8 cellular contexts compared by ENCODE assay signal in the genomic region with DNA sequence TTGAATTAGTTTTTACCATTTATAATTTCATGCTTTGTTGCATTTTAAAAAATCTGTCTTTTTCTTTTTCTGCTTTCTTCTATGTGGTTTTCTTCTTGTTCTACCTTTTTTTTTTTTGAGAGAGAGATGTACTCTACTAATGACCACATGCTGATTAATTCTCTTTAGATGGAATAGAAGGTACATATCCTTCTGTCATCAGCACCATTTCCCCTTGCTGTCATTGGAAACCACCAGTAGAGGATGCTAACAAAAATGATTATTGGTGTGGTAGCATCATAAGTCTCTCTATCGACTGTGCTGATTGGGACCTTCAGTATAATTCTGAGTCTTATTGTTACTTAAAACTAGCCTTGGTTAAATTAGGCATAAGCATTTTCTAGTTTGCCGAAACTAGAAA. TPM values are rescaled to one million over a fixed set of nuclear protein-coding genes. Genes with fewer than 3 reads are reported as not detected.
DNase-seq lines count a peak whose midpoint lies in the region; ATAC-seq, FAIRE-seq and TF ChIP-seq lines count a peak whose summit lies in the region.

No MANE protein-coding gene starts in this region.

- H2AFZ ChIP-seq in GM12878 (ENCODE audit: control insufficient read depth, low read depth, low read length) (no peak overlapping the region), parathyroid adenoma (no peak overlapping the region)

- POLR2A ChIA-PET in GM12878 (lab: Charles Lee) = interaction anchor here (0.9 kb wide), 1 partner anchor 62 kb away, joined by 3 read pairs; no protein-coding TSS in a partner anchor

- RAD21 ChIA-PET in GM12878 (lab: Charles Lee; ENCODE audit: unreplicated experiment) = no interaction called here

- peak; percentile 55 for TF ChIP-seq RAD21 in GM12878 (IDR thresholded peaks at IDR 0.05; ENCODE audit: insufficient read depth, low read depth, low read length)

- H3K9me3 ChIP-seq in GM12878 (replicated peaks; ENCODE audit: control insufficient read depth, insufficient read depth, low read length) (no peaks in the 10 kb centered on the region), parathyroid adenoma (ENCODE audit: control insufficient read depth, low read length) (no peaks in the 10 kb centered on the region)

- H3K79me2 ChIP-seq in GM12878 (ENCODE audit: control insufficient read depth, insufficient read depth, low read length) (peaks cover 96% of the 10 kb centered on the region), parathyroid adenoma (no peaks in the 10 kb centered on the region)

- intact Hi-C loops in GM12878 (cut with micrococcal nuclease; ENCODE audit: unreplicated experiment) = loop anchor here (1.0 to 5.0 kb wide), 4 partner anchors 169 to 595 kb away; no protein-coding TSS in a partner anchor

- in situ Hi-C loops in GM12878 (cut with MboI) = loop anchor here (10.0 kb wide), 1 partner anchor 482 kb away; no protein-coding TSS in a partner anchor

- FAIRE-seq in GM12878 (lab: Jason Lieb, UNC) = no peak

- ATAC-seq in GM12878 = peak; percentile 33

- H3K9ac ChIP-seq in GM12878 (ENCODE audit: control insufficient read depth, insufficient read depth, low read length) (no peak overlapping the region), parathyroid adenoma (no peak overlapping the region)

- H3K27ac ChIP-seq in GM12878 (ENCODE audit: control insufficient read depth, insufficient read depth) = no peak overlapping the region
- no peak overlapping the region for H3K27ac ChIP-seq in parathyroid adenoma

- no peak for TF ChIP-seq POLR2A in GM12878 (IDR thresholded peaks at IDR 0.05; ENCODE audit: low read depth, low read length)

- TF ChIP-seq CTCF in GM12878 (IDR thresholded peaks at IDR 0.05 in 2 of 3, conservative IDR thresholded peaks at IDR 0.05 in 1 of 3; ENCODE audit: control insufficient read depth in 2 of 3, extremely low read depth in 1 of 3, insufficient read depth in 1 of 3, low read depth in 3 of 3, low read length in 3 of 3) (peak; percentile 58 to 64 (median 61)), parathyroid adenoma (IDR thresholded peaks at IDR 0.05) (peak; percentile 18)

- no peaks in the 10 kb centered on the region for H3K36me3 ChIP-seq in GM12878 (ENCODE audit: control insufficient read depth in 2 of 2, insufficient read depth in 2 of 2, low read length in 1 of 2)
- H3K36me3 ChIP-seq in parathyroid adenoma (ENCODE audit: control insufficient read depth, insufficient read depth, low read length) = no peaks in the 10 kb centered on the region

- CTCF ChIA-PET in GM12878 (lab: Yijun Ruan, JAX) = no interaction called here

- H3K27me3 ChIP-seq in GM12878 (replicated peaks in 1 of 2; ENCODE audit: control insufficient read depth in 2 of 2, insufficient read depth in 2 of 2, low read length in 1 of 2) (no peaks in the 10 kb centered on the region), parathyroid adenoma (ENCODE audit: control insufficient read depth, insufficient read depth, low read length) (no peaks in the 10 kb centered on the region)

- H3K4me3 ChIP-seq in GM12878 (peak overlapping the region; percentile 82), parathyroid adenoma (ENCODE audit: low read depth, low read length) (no peak overlapping the region)

- TF ChIP-seq EP300 in GM12878 (IDR thresholded peaks at IDR 0.05; ENCODE audit: borderline replicate concordance in 1 of 2, control insufficient read depth in 1 of 2, low read depth in 2 of 2, low read length in 2 of 2) = no peak

- H3K4me1 ChIP-seq in GM12878 (ENCODE audit: control insufficient read depth, insufficient read depth, low read length) (no peaks in the 10 kb centered on the region; the same call in none of the 2 replicates), parathyroid adenoma (no peaks in the 10 kb centered on the region)

- H4K20me1 ChIP-seq in GM12878 (ENCODE audit: control insufficient read depth, insufficient read depth) = no peaks in the 10 kb centered on the region

- WGBS in GM12878 (ENCODE audit: insufficient coverage, insufficient replicate concordance, low lambda C conversion rate, missing lambda C conversion rate) = 4% methylated on average over 2 of the region's 2 CpGs

- peak; percentile 12 for DNase-seq in NCI-H345 (lab: John Stamatoyannopoulos, UW)
- no peak for DNase-seq in NCI-H345 treated with DMSO at 0.1 percent for 48 hours (lab: John Stamatoyannopoulos, UW; ENCODE audit: unreplicated experiment)
- peak; percentile 9 to 37 for DNase-seq in Kasumi-1 (lab: John Stamatoyannopoulos, UW)
- no peak for DNase-seq in GM12878 (ENCODE audit: low read depth, low spot score)
- DNase-seq in effector CD8-positive, alpha-beta T cell (lab: John Stamatoyannopoulos, UW) = no peak
- DNase-seq in activated gamma-delta T cell treated with Interleukin-2 at 50 U/mL for 16 hours = no peak
- DNase-seq in dedifferentiated amniotic fluid mesenchymal stem cell (ENCODE audit: extremely low spot score) = no peak

- H3K4me2 ChIP-seq in GM12878 (ENCODE audit: control insufficient read depth, insufficient read depth) (peak overlapping the region; percentile 72), parathyroid adenoma (ENCODE audit: low read length) (no peak overlapping the region)

- no TSS peak for BruUV-seq in GM12878 (replicated peaks; lab: Mats Ljungman, UMichigan)

- SMC1A ChIA-PET in GM12878 (lab: Charles Lee; ENCODE audit: uncharacterized antibody, unreplicated experiment) = interaction anchor here (2.3 to 2.9 kb wide), 3 partner anchors 18 to 27 kb away, joined by 7 to 21 read pairs (median 9); no protein-coding TSS in a partner anchor

TF ChIP-seq in GM12878, 131 proteins besides CTCF, POLR2A, EP300 and RAD21:
- TF ChIP-seq SP1 (IDR thresholded peaks at IDR 0.05; ENCODE audit: low read depth, low read length) (no peak), EED (IDR thresholded peaks at IDR 0.05; ENCODE audit: low read depth) (no peak), RFX5 (IDR thresholded peaks at IDR 0.05; ENCODE audit: low read depth, low read length) (no peak), CREM (IDR thresholded peaks at IDR 0.05; ENCODE audit: low read depth) (0 out of 2 replicates have a peak, but pooled peaks have one; percentile 26), SMC3 (IDR thresholded peaks at IDR 0.05; ENCODE audit: borderline replicate concordance, low read length) (peak; percentile 61; the same call in 1 of the 2 replicates), ATF7 (IDR thresholded peaks at IDR 0.05; ENCODE audit: low read depth) (peak; percentile 33; the same call in 1 of the 2 replicates)
- TF ChIP-seq, protein P1, sequence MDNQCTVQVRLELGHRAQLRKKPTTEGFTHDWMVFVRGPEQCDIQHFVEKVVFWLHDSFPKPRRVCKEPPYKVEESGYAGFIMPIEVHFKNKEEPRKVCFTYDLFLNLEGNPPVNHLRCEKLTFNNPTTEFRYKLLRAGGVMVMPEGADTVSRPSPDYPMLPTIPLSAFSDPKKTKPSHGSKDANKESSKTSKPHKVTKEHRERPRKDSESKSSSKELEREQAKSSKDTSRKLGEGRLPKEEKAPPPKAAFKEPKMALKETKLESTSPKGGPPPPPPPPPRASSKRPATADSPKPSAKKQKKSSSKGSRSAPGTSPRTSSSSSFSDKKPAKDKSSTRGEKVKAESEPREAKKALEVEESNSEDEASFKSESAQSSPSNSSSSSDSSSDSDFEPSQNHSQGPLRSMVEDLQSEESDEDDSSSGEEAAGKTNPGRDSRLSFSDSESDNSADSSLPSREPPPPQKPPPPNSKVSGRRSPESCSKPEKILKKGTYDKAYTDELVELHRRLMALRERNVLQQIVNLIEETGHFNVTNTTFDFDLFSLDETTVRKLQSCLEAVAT (IDR thresholded peaks at IDR 0.05) = peak; percentile 65

RNA-seq across cellular contexts. Expression of a gene that starts 3.6 kb away (rescaled TPM):
- 160 and 171 TPM in 2 replicates for total RNA-seq in GM12878 (2013; cell fraction: nucleolus; rRNA removed)
- total RNA-seq in GM12878 (2014; rRNA removed) (19.1 and 30.7 TPM in 2 replicates), GM12878 (2014; rRNA removed; fragmentation: Illumina TruSeq; extraction: Trizol) (35.6 and 37.0 TPM in 2 replicates), GM12878 (2021) (25.7 and 26.3 TPM in 2 replicates)
- polyA plus RNA-seq in GM12878 (2011; ENCODE audit: low read depth) = 10.3 TPM
- polyA plus RNA-seq in GM12878 (2011; rRNA removed) (29.7 and 39.7 TPM in 2 replicates), GM12878 (2014; fragmentation: Illumina TruSeq; extraction: Trizol) (28.7 and 36.4 TPM in 2 replicates), GM12878 (2014; fragmentation: Nextera tagmentation; extraction: Ambion mirVana) (10 to 100 TPM; 10.4 to 16.8 TPM), GM12878 (2014; rRNA removed) (13.2 and 15.4 TPM in 2 replicates), GM12878 (2016; fragmentation: Nextera tagmentation; extraction: Ambion mirVana) (10 to 100 TPM; 23.9 to 25.1 TPM)
- 11.4 and 12.4 TPM in 2 replicates for polyA plus RNA-seq in GM12878 (2011; cell fraction: cytosol; rRNA removed)
- polyA plus RNA-seq in GM12878 (2011; cell fraction: nucleus; rRNA removed) = 45.9 and 48.9 TPM in 2 replicates
- 10.9 and 15.2 TPM in 2 replicates for polyA plus RNA-seq in GM12878 (2012)
- polyA minus RNA-seq in GM12878 (2011; rRNA and poly(A)+ RNA removed) = 54.2 and 111 TPM in 2 replicates
- polyA minus RNA-seq in GM12878 (2011; cell fraction: cytosol; rRNA and poly(A)+ RNA removed) = 23.4 and 26.3 TPM in 2 replicates
- polyA minus RNA-seq in GM12878 (2011; cell fraction: nucleus; rRNA and poly(A)+ RNA removed) = 87.2 and 150 TPM in 2 replicates

Comparison
In these comparisons a context has a peak if more than half of its experiments do, and no peak if none do; other contexts are left out.
1. DNase-seq: peak in NCI-H345 (single experiment) and Kasumi-1 (2 of 2); none in NCI-H345 treated with DMSO at 0.1 percent for 48 hours (single experiment), GM12878 (single experiment), effector CD8-positive, alpha-beta T cell (single experiment), activated gamma-delta T cell treated with Interleukin-2 at 50 U/mL for 16 hours (single experiment) and dedifferentiated amniotic fluid mesenchymal stem cell (single experiment).